ENCODE assay signal across 2 cellular contexts in genomic region chr2:60796573-60797509, GRCh38.
TF ChIP-seq lines count a peak whose summit lies in the region.

No MANE protein-coding gene starts in this region.

TF ChIP-seq in SK-N-SH, 30 proteins besides CTCF, POLR2A, EP300 and RAD21 (continued from another document):
- no peak for TF ChIP-seq USF1 (IDR thresholded peaks at IDR 0.05; ENCODE audit: borderline replicate concordance, low read depth)
- no peak for TF ChIP-seq EZH2phosphoT487 (IDR thresholded peaks at IDR 0.05; ENCODE audit: borderline replicate concordance, low read depth)
- TF ChIP-seq, protein P1, sequence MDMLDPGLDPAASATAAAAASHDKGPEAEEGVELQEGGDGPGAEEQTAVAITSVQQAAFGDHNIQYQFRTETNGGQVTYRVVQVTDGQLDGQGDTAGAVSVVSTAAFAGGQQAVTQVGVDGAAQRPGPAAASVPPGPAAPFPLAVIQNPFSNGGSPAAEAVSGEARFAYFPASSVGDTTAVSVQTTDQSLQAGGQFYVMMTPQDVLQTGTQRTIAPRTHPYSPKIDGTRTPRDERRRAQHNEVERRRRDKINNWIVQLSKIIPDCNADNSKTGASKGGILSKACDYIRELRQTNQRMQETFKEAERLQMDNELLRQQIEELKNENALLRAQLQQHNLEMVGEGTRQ (IDR thresholded peaks at IDR 0.05; ENCODE audit: borderline replicate concordance, low read depth, low read length) = no peak
- no peak for TF ChIP-seq YY1 (IDR thresholded peaks at IDR 0.05; ENCODE audit: low read depth)
- no peak for TF ChIP-seq ELF1 (IDR thresholded peaks at IDR 0.05)
- TF ChIP-seq JUND (IDR thresholded peaks at IDR 0.05) = no peak
- TF ChIP-seq GABPA (IDR thresholded peaks at IDR 0.05; ENCODE audit: low read depth) = no peak

TF ChIP-seq in SK-N-SH treated with all-trans-retinoic acid at 6 μM for 48 hours, 23 proteins besides CTCF, POLR2A, EP300 and RAD21 (continued from another document):
- TF ChIP-seq, protein P2, sequence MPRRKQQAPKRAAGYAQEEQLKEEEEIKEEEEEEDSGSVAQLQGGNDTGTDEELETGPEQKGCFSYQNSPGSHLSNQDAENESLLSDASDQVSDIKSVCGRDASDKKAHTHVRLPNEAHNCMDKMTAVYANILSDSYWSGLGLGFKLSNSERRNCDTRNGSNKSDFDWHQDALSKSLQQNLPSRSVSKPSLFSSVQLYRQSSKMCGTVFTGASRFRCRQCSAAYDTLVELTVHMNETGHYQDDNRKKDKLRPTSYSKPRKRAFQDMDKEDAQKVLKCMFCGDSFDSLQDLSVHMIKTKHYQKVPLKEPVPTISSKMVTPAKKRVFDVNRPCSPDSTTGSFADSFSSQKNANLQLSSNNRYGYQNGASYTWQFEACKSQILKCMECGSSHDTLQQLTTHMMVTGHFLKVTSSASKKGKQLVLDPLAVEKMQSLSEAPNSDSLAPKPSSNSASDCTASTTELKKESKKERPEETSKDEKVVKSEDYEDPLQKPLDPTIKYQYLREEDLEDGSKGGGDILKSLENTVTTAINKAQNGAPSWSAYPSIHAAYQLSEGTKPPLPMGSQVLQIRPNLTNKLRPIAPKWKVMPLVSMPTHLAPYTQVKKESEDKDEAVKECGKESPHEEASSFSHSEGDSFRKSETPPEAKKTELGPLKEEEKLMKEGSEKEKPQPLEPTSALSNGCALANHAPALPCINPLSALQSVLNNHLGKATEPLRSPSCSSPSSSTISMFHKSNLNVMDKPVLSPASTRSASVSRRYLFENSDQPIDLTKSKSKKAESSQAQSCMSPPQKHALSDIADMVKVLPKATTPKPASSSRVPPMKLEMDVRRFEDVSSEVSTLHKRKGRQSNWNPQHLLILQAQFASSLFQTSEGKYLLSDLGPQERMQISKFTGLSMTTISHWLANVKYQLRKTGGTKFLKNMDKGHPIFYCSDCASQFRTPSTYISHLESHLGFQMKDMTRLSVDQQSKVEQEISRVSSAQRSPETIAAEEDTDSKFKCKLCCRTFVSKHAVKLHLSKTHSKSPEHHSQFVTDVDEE (CRISPR knock-in tag; IDR thresholded peaks at IDR 0.05) = no peak
- no peak for TF ChIP-seq ZNF565 (CRISPR knock-in tag; conservative IDR thresholded peaks at IDR 0.05; ENCODE audit: low read depth)
